9 cellular contexts compared by ENCODE assay signal in genomic region chr5:173326501-173326960, GRCh38. TPM values are rescaled to one million over a fixed set of nuclear protein-coding genes. Genes with fewer than 3 reads are reported as not detected.
DNase-seq lines count a peak whose midpoint lies in the region; ATAC-seq and TF ChIP-seq lines count a peak whose summit lies in the region.
"Had no signal": no experiment of that assay in that cellular context is flagged by ENCODE, and none has a peak within 500 bp of the region (broad histone marks: within the 10 kb centered on the region; RNA-seq: fewer than 3 reads in every experiment).

No MANE protein-coding gene starts in this region.

- ATAC-seq in activated T-cell treated with anti-CD3 and anti-CD28 coated beads, Interleukin-2, amount 50 U/mL, for 4 hours, result no peak
- no peak for ATAC-seq in stimulated activated naive B cell treated with anti-CD40 and anti-IgM and Interleukin-4, amounts not matched to agents 10 μg/mL and 1 μg/mL and 100 μg/mL, for 72 hours (replicated peaks)
- no peak for ATAC-seq in GM21526 (IDR thresholded peaks at IDR 0.05; ENCODE audit: low FRiP score, unreplicated experiment)

- peak overlapping the region; percentile 51 for H3K27ac Mint-ChIP-seq in stimulated activated naive B cell treated with anti-CD40 and anti-IgM and Interleukin-4, amounts not matched to agents 10 μg/mL and 1 μg/mL and 100 μg/mL, for 72 hours

- H3K27ac ChIP-seq in SJCRH30, result peak overlapping the region; percentile 78

- H3K36me3 ChIP-seq in SJCRH30, result peaks cover 61% of the 10 kb centered on the region

- no peak for TF ChIP-seq CTCF in fibroblast of mammary gland (conservative IDR thresholded peaks at IDR 0.05; ENCODE audit: control insufficient read depth, insufficient read depth, low read depth, low read length)

- peak overlapping the region; percentile 86 for H3K4me3 ChIP-seq in SJCRH30
- peak overlapping the region; percentile 58 for H3K4me3 ChIP-seq in fibroblast of mammary gland (ENCODE audit: control insufficient read depth, low read depth, low read length)

- peak overlapping the region; percentile 80 for H3K4me3 Mint-ChIP-seq in activated T-cell treated with anti-CD3 and anti-CD28 coated beads, Interleukin-2, amount 50 U/mL, for 4 hours
- H3K4me3 Mint-ChIP-seq in stimulated activated naive B cell treated with anti-CD40 and anti-IgM and Interleukin-4, amounts not matched to agents 10 μg/mL and 1 μg/mL and 100 μg/mL, for 72 hours, result no peak overlapping the region

- no peaks in the 10 kb centered on the region for H3K9me3 ChIP-seq in SJCRH30 (replicated peaks)

- H3K4me1 Mint-ChIP-seq in activated T-cell treated with anti-CD3 and anti-CD28 coated beads, Interleukin-2, amount 50 U/mL, for 4 hours (ENCODE audit: low read depth), result peaks cover 30% of the 10 kb centered on the region
- H3K4me1 Mint-ChIP-seq in stimulated activated naive B cell treated with anti-CD40 and anti-IgM and Interleukin-4, amounts not matched to agents 10 μg/mL and 1 μg/mL and 100 μg/mL, for 72 hours, result peaks cover 13 to 32% of the 10 kb centered on the region in 2 donors

- H3K27me3 Mint-ChIP-seq in activated T-cell treated with anti-CD3 and anti-CD28 coated beads, Interleukin-2, amount 50 U/mL, for 4 hours (ENCODE audit: low read depth), result peaks cover 77% of the 10 kb centered on the region
- H3K27me3 Mint-ChIP-seq in stimulated activated naive B cell treated with anti-CD40 and anti-IgM and Interleukin-4, amounts not matched to agents 10 μg/mL and 1 μg/mL and 100 μg/mL, for 72 hours, result peaks cover 64 to 87% of the 10 kb centered on the region in 2 donors

- no peaks in the 10 kb centered on the region for H3K27me3 ChIP-seq in SJCRH30

- 0 out of 2 replicates have a peak, but pooled peaks cover 7% of the 10 kb centered on the region for H3K4me1 ChIP-seq in SJCRH30

- DNase-seq in activated T-cell treated with anti-CD3 and anti-CD28 coated beads, Interleukin-2, amount 50 U/mL, for 4 hours, result no peak
- DNase-seq in activated T-cell treated with anti-CD3 and anti-CD28 coated beads, Interleukin-2, amount 50 U/mL, for 48 hours, result no peak
- peak; percentile 76 for DNase-seq in SJCRH30
- DNase-seq in fibroblast of mammary gland (ENCODE audit: low read depth), result peak; percentile 83
- no peak for DNase-seq in stimulated activated naive B cell treated with anti-CD40 and anti-IgM and Interleukin-4, amounts not matched to agents 10 μg/mL and 1 μg/mL and 100 μg/mL, for 72 hours
- DNase-seq in stimulated activated CD4-positive, alpha-beta T cell treated with anti-CD3 and anti-CD28 coated beads, Interleukin-4, amount 100 ng/mL, for 24 hours, result no peak
- DNase-seq in NCI-H128 (lab: John Stamatoyannopoulos, UW; ENCODE audit: unreplicated experiment), result no peak
- DNase-seq: NCI-H2081 had no signal

- H3K36me3 Mint-ChIP-seq in activated T-cell treated with anti-CD3 and anti-CD28 coated beads, Interleukin-2, amount 50 U/mL, for 4 hours (ENCODE audit: insufficient read depth), result no peaks in the 10 kb centered on the region
- peaks cover 4 to 6% of the 10 kb centered on the region in 2 donors for H3K36me3 Mint-ChIP-seq in stimulated activated naive B cell treated with anti-CD40 and anti-IgM and Interleukin-4, amounts not matched to agents 10 μg/mL and 1 μg/mL and 100 μg/mL, for 72 hours

- no peaks in the 10 kb centered on the region for H3K9me3 Mint-ChIP-seq in activated T-cell treated with anti-CD3 and anti-CD28 coated beads, Interleukin-2, amount 50 U/mL, for 4 hours
- H3K9me3 Mint-ChIP-seq in stimulated activated naive B cell treated with anti-CD40 and anti-IgM and Interleukin-4, amounts not matched to agents 10 μg/mL and 1 μg/mL and 100 μg/mL, for 72 hours, result peaks cover 4 to 5% of the 10 kb centered on the region in 2 donors

RNA-seq across cellular contexts. Expression of gene STC2, which starts 1.7 kb away (rescaled TPM):
- total RNA-seq in activated T-cell treated with anti-CD3 and anti-CD28 coated beads, Interleukin-2, amount 50 U/mL, for 4 hours, result 1 to 10 TPM; 3.2 to 7.1 (median 4.1) TPM
- 114 TPM in 2 replicates for total RNA-seq in SJCRH30 (2014; rRNA removed; shearing (Covaris generic))

Comparison
In these comparisons a context has a peak if more than half of its experiments do, and no peak if none do; other contexts are left out.
1. DNase-seq: peak in SJCRH30 (2 of 2) and fibroblast of mammary gland (single experiment); none in activated T-cell treated with anti-CD3 and anti-CD28 coated beads, Interleukin-2, amount 50 U/mL, for 4 hours (single experiment), activated T-cell treated with anti-CD3 and anti-CD28 coated beads, Interleukin-2, amount 50 U/mL, for 48 hours (0 of 2), stimulated activated naive B cell treated with anti-CD40 and anti-IgM and Interleukin-4, amounts not matched to agents 10 μg/mL and 1 μg/mL and 100 μg/mL, for 72 hours (single experiment), stimulated activated CD4-positive, alpha-beta T cell treated with anti-CD3 and anti-CD28 coated beads, Interleukin-4, amount 100 ng/mL, for 24 hours (single experiment) and NCI-H128 (single experiment).
2. RNA of gene STC2, which starts 1.7 kb away (total RNA-seq): 114 TPM in SJCRH30; 3.2 to 7.1 TPM in activated T-cell treated with anti-CD3 and anti-CD28 coated beads, Interleukin-2, amount 50 U/mL, for 4 hours; every median in the first group is over 10 times any median in the second.